Comparison of ENCODE assay signal across 17 cellular contexts in the genomic region with DNA sequence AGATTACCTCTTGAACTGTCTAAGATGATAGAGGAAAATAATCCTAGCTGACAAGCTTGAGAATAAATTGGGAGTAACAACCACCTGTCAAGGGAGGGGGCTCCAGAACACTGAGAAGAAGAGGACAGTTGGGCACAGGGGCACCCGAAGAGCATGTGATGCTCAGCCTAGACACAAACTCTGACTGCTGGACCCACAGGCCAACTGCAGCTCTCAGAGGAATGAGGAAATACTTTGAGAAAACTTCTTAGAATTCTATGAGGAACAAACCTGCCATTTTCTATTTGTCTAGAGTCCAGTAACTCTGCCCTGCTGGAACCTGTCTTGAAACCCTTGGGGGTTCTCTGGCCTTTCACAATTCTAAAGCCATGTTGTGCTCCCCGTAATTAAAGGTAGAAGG.
"Had no signal": no experiment of that assay in that cellular context is flagged by ENCODE, and none has a peak within 500 bp of the region (broad histone marks: within the 10 kb centered on the region; RNA-seq: fewer than 3 reads in every experiment).

No MANE protein-coding gene starts in this region.

- H2AFZ ChIP-seq: neural progenitor cell had no signal

- H3K27ac Mint-ChIP-seq: activated CD4-positive, alpha-beta memory T cell treated with anti-CD3 and anti-CD28 coated beads, Interleukin-2, amount 10 ng/mL, durations not matched to agents 7 days and 5 days; activated CD4-positive, alpha-beta T cell treated with anti-CD3 and anti-CD28 coated beads for 36 hours; mesothelial cell of epicardium; neural progenitor cell had no signal

- H3K27me3 ChIP-seq: ascending aorta, cardiac muscle cell, colonic mucosa, neural progenitor cell, pancreas, tibial nerve, vagina had no signal

- H3K4me1 Mint-ChIP-seq: activated CD4-positive, alpha-beta memory T cell treated with anti-CD3 and anti-CD28 coated beads, Interleukin-2, amount 10 ng/mL, durations not matched to agents 7 days and 5 days; activated CD4-positive, alpha-beta T cell treated with anti-CD3 and anti-CD28 coated beads for 36 hours had no signal

- H3K9me3 Mint-ChIP-seq: activated CD4-positive, alpha-beta memory T cell treated with anti-CD3 and anti-CD28 coated beads, Interleukin-2, amount 10 ng/mL, durations not matched to agents 7 days and 5 days had no signal

- H3K27me3 Mint-ChIP-seq: activated CD4-positive, alpha-beta memory T cell treated with anti-CD3 and anti-CD28 coated beads, Interleukin-2, amount 10 ng/mL, durations not matched to agents 7 days and 5 days had no signal

- ATAC-seq: activated CD4-positive, alpha-beta T cell treated with anti-CD3 and anti-CD28 coated beads for 36 hours; gastroesophageal sphincter had no signal

- DNase-seq: activated CD4-positive, alpha-beta memory T cell treated with anti-CD3 and anti-CD28 coated beads, Interleukin-2, amount 10 ng/mL, durations not matched to agents 7 days and 5 days; activated CD4-positive, alpha-beta T cell treated with anti-CD3 and anti-CD28 coated beads for 36 hours; activated gamma-delta T cell; activated T-cell treated with anti-CD3 and anti-CD28 coated beads, Interleukin-2, amount 50 U/mL, for 48 hours; colonic mucosa; hippocampal formation; kidney glomerular epithelial cell; pancreas; small intestine had no signal

- H3K4me3 Mint-ChIP-seq: activated CD4-positive, alpha-beta memory T cell treated with anti-CD3 and anti-CD28 coated beads, Interleukin-2, amount 10 ng/mL, durations not matched to agents 7 days and 5 days; activated CD4-positive, alpha-beta T cell treated with anti-CD3 and anti-CD28 coated beads for 36 hours; mesothelial cell of epicardium; neural progenitor cell had no signal

- H3K36me3 Mint-ChIP-seq: mesothelial cell of epicardium, neural progenitor cell had no signal

- H3K9me3 ChIP-seq: ascending aorta, colonic mucosa, gastroesophageal sphincter, pancreas, tibial nerve, vagina had no signal

- H3K4me3 ChIP-seq: ascending aorta, cardiac muscle cell, colonic mucosa, gastroesophageal sphincter, neural progenitor cell, pancreas, tibial nerve, vagina had no signal

- H3K9ac ChIP-seq: neural progenitor cell had no signal

- H3K27ac ChIP-seq: ascending aorta, cardiac muscle cell, colonic mucosa, gastroesophageal sphincter, neural progenitor cell, pancreas, vagina, VCaP had no signal

- H3K36me3 ChIP-seq: ascending aorta, cardiac muscle cell, colonic mucosa, gastroesophageal sphincter, neural progenitor cell, pancreas, tibial nerve, vagina had no signal

- H3K4me1 ChIP-seq: ascending aorta, colonic mucosa, gastroesophageal sphincter, neural progenitor cell, pancreas, tibial nerve, vagina had no signal

- H3K4me2 ChIP-seq: neural progenitor cell had no signal
